Comparison of ENCODE assay signal across 8 cellular contexts in genomic region chr16:31032736-31033708, GRCh38.
DNase-seq lines count a peak whose midpoint lies in the region; ATAC-seq lines count a peak whose summit lies in the region.

Gene STX4 (plus strand): TSS chr16:31033558. CDS start chr16:31033806, 248 bp downstream.

- DNase-seq in AG08395 (ENCODE audit: low spot score) (peak; percentile 97), NCI-H345 treated with DMSO at 0.1 percent for 48 hours (lab: John Stamatoyannopoulos, UW; ENCODE audit: unreplicated experiment) (peak; percentile 98), iris pigment epithelial cell (ENCODE audit: low read depth) (peak; percentile 98)
- peak; percentile 98 for DNase-seq in activated CD4-positive, CD25-positive, alpha-beta regulatory T cell treated with anti-CD3 and anti-CD28 coated beads, Interleukin-2, amount 50 U/mL, for 16 hours (ENCODE audit: low read depth, low spot score)
- DNase-seq in central memory CD8-positive, alpha-beta T cell (ENCODE audit: low spot score in 2 of 2), result peak; percentile 96 to 98
- peak; percentile 95 for DNase-seq in stimulated activated CD4-positive, alpha-beta T cell treated with anti-CD3 and anti-CD28 coated beads, Interleukin-12 subunit alpha, Interleukin-12 subunit beta, amount 100 ng/mL, for 4 hours

- H3K4me3 Mint-ChIP-seq in central memory CD8-positive, alpha-beta T cell, result peak within 1 kb of the TSS; percentile 98

- ATAC-seq in GM19023 (IDR thresholded peaks at IDR 0.05; ENCODE audit: unreplicated experiment), result peak; percentile 72
- peak; percentile 77 for ATAC-seq in HG03280 (IDR thresholded peaks at IDR 0.05; ENCODE audit: unreplicated experiment)
- ATAC-seq in central memory CD8-positive, alpha-beta T cell (replicated peaks; ENCODE audit: extremely low read depth, poor library complexity, severe bottlenecking), result peak; percentile 88

- H3K27ac Mint-ChIP-seq in central memory CD8-positive, alpha-beta T cell (ENCODE audit: low read depth), result peak within 1 kb of the TSS; percentile 92

- no peaks in the 10 kb centered on the region for H3K27me3 Mint-ChIP-seq in central memory CD8-positive, alpha-beta T cell

- peaks cover 26% of the 10 kb centered on the region for H3K4me1 Mint-ChIP-seq in central memory CD8-positive, alpha-beta T cell

- H3K36me3 Mint-ChIP-seq in central memory CD8-positive, alpha-beta T cell (ENCODE audit: insufficient read depth), result peaks cover 26% of the 10 kb centered on the region

- H3K9me3 Mint-ChIP-seq in central memory CD8-positive, alpha-beta T cell, result no peaks in the 10 kb centered on the region

Comparison
In these comparisons a context has a peak if more than half of its experiments do, and no peak if none do; other contexts are left out.
1. Peak in every context shown above with its lines: DNase-seq and ATAC-seq.